27 cellular contexts compared by ENCODE assay signal in genomic region chr18:79733135-79733609, GRCh38.
"Had no signal": no experiment of that assay in that cellular context is flagged by ENCODE, and none has a peak within 500 bp of the region (broad histone marks: within the 10 kb centered on the region; RNA-seq: fewer than 3 reads in every experiment).

No MANE protein-coding gene starts in this region.

- H3K4me3 ChIP-seq: adrenal gland, SJSA1 had no signal

- DNase-seq: activated CD4-positive, alpha-beta T cell treated with anti-CD3 and anti-CD28 coated beads for 48 hours; activated CD4-positive, alpha-beta T cell treated with anti-CD3 and anti-CD28 coated beads, Interleukin-2, amount 50 U/mL, for 4 hours; activated CD4-positive, CD25-positive, alpha-beta regulatory T cell treated with anti-CD3 and anti-CD28 coated beads, Interleukin-2, amount 50 U/mL, for 72 hours; activated CD8-positive, alpha-beta memory T cell treated with anti-CD3 and anti-CD28 coated beads, Interleukin-2, amount 10 ng/mL, durations not matched to agents 7 days and 5 days; activated effector memory CD4-positive, alpha-beta T cell treated with anti-CD3 and anti-CD28 coated beads, Interleukin-2, amount 50 U/mL, for 16 hours; activated naive CD4-positive, alpha-beta T cell treated with anti-CD3 and anti-CD28 coated beads, Interleukin-2, amount 10 ng/mL, durations not matched to agents 7 days and 5 days; activated naive CD8-positive, alpha-beta T cell treated with anti-CD3 and anti-CD28 coated beads for 36 hours; activated T-cell treated with anti-CD3 and anti-CD28 coated beads, Interleukin-2, amount 50 U/mL, for 24 hours; adrenal gland; anterior cingulate cortex; cerebellar nuclear complex; KG1; NCI-H1048; NCI-H1417 treated with DMSO at 0.1 percent for 48 hours; NCI-H1694; NCI-H2029 treated with DMSO at 0.1 percent for 48 hours; NCI-H510A treated with DMSO at 0.1 percent for 48 hours; NCI-H69; NK-92 treated with Interleukin-12 subunit alpha and Interleukin-12 subunit beta, amount 100 ng/mL, for 24 hours; OCI-M1; RPMI8226; SHP77; SW 1271 had no signal

- H3K27ac ChIP-seq: adrenal gland, SJSA1 had no signal

- ATAC-seq: activated CD8-positive, alpha-beta memory T cell treated with anti-CD3 and anti-CD28 coated beads, Interleukin-2, amount 10 ng/mL, durations not matched to agents 7 days and 5 days; Panc1; SK-N-SH treated with all-trans-retinoic acid at 6 μM for 48 hours; WTC11 had no signal

- H3K4me1 ChIP-seq: adrenal gland, SJSA1 had no signal

- H3K27me3 ChIP-seq: adrenal gland, SJSA1 had no signal
